8 cellular contexts compared by ENCODE assay signal in the genomic region with DNA sequence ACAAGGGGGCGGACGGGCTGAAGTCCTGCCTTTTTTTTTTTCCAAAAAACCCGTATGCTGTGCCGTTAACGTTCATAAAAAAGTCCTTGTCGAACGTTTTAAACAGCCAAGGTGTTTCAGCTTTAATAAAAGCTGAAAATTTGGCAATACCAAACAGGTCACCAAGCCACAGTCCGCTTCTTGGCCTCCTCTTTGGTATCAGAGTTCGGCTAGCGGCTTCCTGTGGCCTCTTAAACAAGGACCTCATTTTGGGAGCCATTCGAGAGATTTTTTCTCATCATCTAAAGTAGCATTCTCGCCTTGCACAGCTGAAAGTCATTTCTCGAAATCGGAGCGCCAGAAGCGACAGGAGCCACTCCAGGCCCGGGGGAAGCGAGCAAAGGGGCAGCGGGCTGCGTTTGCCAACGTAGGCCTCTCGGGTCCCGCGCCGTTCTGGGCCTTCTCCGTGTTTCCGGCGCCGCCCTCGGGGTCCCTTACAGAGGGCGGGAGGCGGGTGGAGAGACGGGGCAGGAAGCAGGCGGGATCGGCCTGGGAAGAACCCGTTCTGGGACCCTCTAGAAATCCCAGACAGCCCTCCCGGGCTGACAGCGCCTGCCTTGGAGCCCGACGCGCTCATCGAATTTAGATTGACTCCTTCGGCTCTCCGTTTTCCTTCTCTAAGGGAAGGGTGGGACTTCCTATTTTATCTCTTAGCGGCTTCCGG. TPM values are rescaled to one million over a fixed set of nuclear protein-coding genes. Genes with fewer than 3 reads are reported as not detected.
A peak's percentile ranks its signal among the peaks of the same experiment; 100 is the strongest.
DNase-seq lines count a peak whose midpoint lies in the region; TF ChIP-seq lines count a peak whose summit lies in the region.

No MANE protein-coding gene starts in this region.

- H3K4me1 ChIP-seq in GM23248 (ENCODE audit: insufficient read depth): peaks cover 27% of the 10 kb centered on the region
- H3K4me1 ChIP-seq in ascending aorta: peaks cover 0 to 17% of the 10 kb centered on the region in 2 donors

- intact Hi-C loops in ascending aorta (cut with DNase I): loop anchor here (1.0 to 10.0 kb wide), 4 partner anchors 101 to 1898 kb away; partner anchors contain the start of genes CNDP2, PTGR3 and ZNF516

- H4K20me1 ChIP-seq in GM23248 (ENCODE audit: insufficient read depth): no peaks in the 10 kb centered on the region

- H3K27me3 ChIP-seq in GM23248 (replicated peaks; ENCODE audit: insufficient read depth): no peaks in the 10 kb centered on the region
- no peaks in the 10 kb centered on the region for H3K27me3 ChIP-seq in ascending aorta

- H3K27ac ChIP-seq in GM23248 (peak overlapping the region; percentile 89), ascending aorta (peak overlapping the region; percentile 99), skin epidermis (peak overlapping the region; percentile 97 to 100 (median 100))

- in situ Hi-C loops in GM23248 (cut with MboI): no loop called here

- H3F3A ChIP-seq in GM23248 (ENCODE audit: insufficient read depth): peaks cover 8% of the 10 kb centered on the region; the same call in 1 of the 2 replicates

- H2AFZ ChIP-seq in GM23248: peak overlapping the region; percentile 88

- H3K9me2 ChIP-seq in GM23248 (ENCODE audit: insufficient read depth): no peaks in the 10 kb centered on the region

- no peaks in the 10 kb centered on the region for H3K36me3 ChIP-seq in GM23248 (ENCODE audit: low read depth)
- peaks cover 8 to 13% of the 10 kb centered on the region in 2 donors for H3K36me3 ChIP-seq in ascending aorta

- H3K4me2 ChIP-seq in GM23248 (ENCODE audit: unreplicated experiment): peak overlapping the region; percentile 85

- TF ChIP-seq CTCF in ascending aorta (IDR thresholded peaks at IDR 0.05): no peak

- peak overlapping the region; percentile 99 for H3K9ac ChIP-seq in GM23248

- DNase-seq in GM04503 (ENCODE audit: low read depth) (peak; percentile 39), GM23248 (peak; percentile 88), LoVo (ENCODE audit: low spot score) (peak; percentile 52), T-helper 22 cell (ENCODE audit: low read depth) (peak; percentile 51), ascending aorta (ENCODE audit: low spot score in 2 of 2) (peak in 1 of 2 donors; percentile 79), CD1c-positive myeloid dendritic cell (ENCODE audit: extremely low spot score) (no peak)

- 0 to 1% methylated on average over 46 of the region's 46 CpGs for WGBS in GM23248 (ENCODE audit: low coverage in 1 of 2, low lambda C conversion rate in 2 of 2, missing lambda C conversion rate in 2 of 2), 2 experiments

- H3K4me3 ChIP-seq in GM23248 (peak overlapping the region; percentile 81), ascending aorta (peak overlapping the region; percentile 84 to 89), iPS-11a (ENCODE audit: low read depth, low read length) (peak overlapping the region; percentile 86), skin epidermis (peak overlapping the region; percentile 77 to 98 (median 96))

- H3K9me3 ChIP-seq in GM23248 (ENCODE audit: low read depth) (no peaks in the 10 kb centered on the region), ascending aorta (peaks cover 0 to 28% of the 10 kb centered on the region in 2 donors)

- peaks cover 59% of the 10 kb centered on the region for H3K79me2 ChIP-seq in GM23248 (ENCODE audit: insufficient read depth)

RNA-seq across cellular contexts. Expression of gene ZNF407, which starts 0.6 kb away (rescaled TPM):
- total RNA-seq in GM23248 (2014; rRNA removed; shearing (Covaris generic)): 6.3 and 7.7 TPM in 2 replicates
- 2.2 and 2.6 TPM in 2 replicates for polyA plus RNA-seq in GM23248 (2016; fragmentation: Nextera tagmentation; extraction: Ambion mirVana)
- total RNA-seq in ascending aorta: 8.7 TPM
